ENCODE assay signal across 20 cellular contexts in genomic region chr2:29166237-29166630, GRCh38. TPM values are rescaled to one million over a fixed set of nuclear protein-coding genes. Genes with fewer than 3 reads are reported as not detected.
DNase-seq lines count a peak whose midpoint lies in the region; ATAC-seq, FAIRE-seq and TF ChIP-seq lines count a peak whose summit lies in the region.
"Had no signal": no experiment of that assay in that cellular context is flagged by ENCODE, and none has a peak within 500 bp of the region (broad histone marks: within the 10 kb centered on the region; RNA-seq: fewer than 3 reads in every experiment).

No MANE protein-coding gene starts in this region.

- H3K36me3 Mint-ChIP-seq in mesothelial cell of epicardium: peaks cover 27% of the 10 kb centered on the region

- no peaks in the 10 kb centered on the region for H3K79me2 ChIP-seq in endothelial cell of umbilical vein (ENCODE audit: control insufficient read depth, insufficient read depth, low read length)

- H3K9ac ChIP-seq in endothelial cell of umbilical vein (replicated peaks; ENCODE audit: extremely low read depth, insufficient read depth, low read length): no peak overlapping the region

- no peaks in the 10 kb centered on the region for H3K9me3 Mint-ChIP-seq in mesothelial cell of epicardium
- H3K9me3 Mint-ChIP-seq: activated B cell treated with CpG ODN at 0.5 μM for 24 hours; T-helper 1 cell treated with Interleukin-12 subunit alpha and Interleukin-12 subunit beta and Interleukin-4 antibody, amounts not matched to agents 30 μg/mL and 1 μg/mL, for 36 hours had no signal

- H3K27ac Mint-ChIP-seq in mesothelial cell of epicardium: no peak overlapping the region
- H3K27ac Mint-ChIP-seq: activated B cell treated with CpG ODN at 0.5 μM for 24 hours; T-helper 1 cell treated with Interleukin-12 subunit alpha and Interleukin-12 subunit beta and Interleukin-4 antibody, amounts not matched to agents 30 μg/mL and 1 μg/mL, for 36 hours had no signal

- FAIRE-seq in endothelial cell of umbilical vein (lab: Jason Lieb, UNC): peak; percentile 15
- FAIRE-seq: GM12891, HepG2 had no signal

- no peaks in the 10 kb centered on the region for H3K27me3 Mint-ChIP-seq in mesothelial cell of epicardium (ENCODE audit: low read depth)
- H3K27me3 Mint-ChIP-seq: activated B cell treated with CpG ODN at 0.5 μM for 24 hours had no signal

- POLR2A ChIA-PET in AG04450 (lab: Yijun Ruan, JAX) (no interaction called here), endothelial cell of umbilical vein (lab: Charles Lee) (no interaction called here)

- H4K20me1 ChIP-seq in endothelial cell of umbilical vein (replicated peaks; ENCODE audit: control insufficient read depth, extremely low read depth, insufficient read depth, low read length): no peaks in the 10 kb centered on the region

- BruUV-seq in endothelial cell of umbilical vein (replicated peaks; lab: Mats Ljungman, UMichigan): no TSS peak

- ATAC-seq in HG03439 (IDR thresholded peaks at IDR 0.05; ENCODE audit: unreplicated experiment): no peak

- in situ Hi-C loops in KBM-7 (cut with MboI; ENCODE audit: low pct_unique_long_range_greater_than_20kb, low sequenced_read_pairs): no loop called here

- H3K4me1 ChIP-seq in endothelial cell of umbilical vein (ENCODE audit: control insufficient read depth, extremely low read depth, insufficient read depth, low read length): no peaks in the 10 kb centered on the region
- H3K4me1 ChIP-seq: adrenal gland, vagina had no signal

- H3K27me3 ChIP-seq in AG04450 (ENCODE audit: control insufficient read depth, insufficient read depth, low read length) (no peaks in the 10 kb centered on the region), endothelial cell of umbilical vein (ENCODE audit: control insufficient read depth in 2 of 2, insufficient read depth in 2 of 2, low read length in 2 of 2) (no peaks in the 10 kb centered on the region)
- H3K27me3 ChIP-seq: adrenal gland, vagina had no signal

- no peaks in the 10 kb centered on the region for H3K9me1 ChIP-seq in endothelial cell of umbilical vein (replicated peaks; ENCODE audit: control insufficient read depth, extremely low read depth, insufficient read depth, low read length)

- H3K4me1 Mint-ChIP-seq in mesothelial cell of epicardium: peaks cover 8% of the 10 kb centered on the region

- CTCF ChIA-PET in AG04450 (lab: Charles Lee) (interaction anchor here (1.7 kb wide), 1 partner anchor 207 kb away, joined by 4 read pairs; no protein-coding TSS in a partner anchor), endothelial cell of umbilical vein (lab: Charles Lee) (no interaction called here)

- H3K9me3 ChIP-seq in AG04450 (ENCODE audit: control insufficient read depth, insufficient read depth, low read length) (no peaks in the 10 kb centered on the region), endothelial cell of umbilical vein (replicated peaks; ENCODE audit: control insufficient read depth, insufficient read depth, low read length) (no peaks in the 10 kb centered on the region)
- H3K9me3 ChIP-seq: adrenal gland, Caco-2, vagina had no signal

- no peak overlapping the region for H3K4me3 Mint-ChIP-seq in mesothelial cell of epicardium
- H3K4me3 Mint-ChIP-seq: activated B cell treated with CpG ODN at 0.5 μM for 24 hours; T-helper 1 cell treated with Interleukin-12 subunit alpha and Interleukin-12 subunit beta and Interleukin-4 antibody, amounts not matched to agents 30 μg/mL and 1 μg/mL, for 36 hours had no signal

- dilution Hi-C loops in endothelial cell of umbilical vein (cut with MboI; ENCODE audit: extremely low pct_ligation_motif_present, low sequenced_read_pairs): no loop called here

- H2AFZ ChIP-seq in endothelial cell of umbilical vein (ENCODE audit: low read depth, low read length): no peak overlapping the region

- no peak overlapping the region for H3K4me2 ChIP-seq in endothelial cell of umbilical vein (ENCODE audit: insufficient read depth, low read length)

- peak overlapping the region; percentile 54 for H3K27ac ChIP-seq in AG04450 (ENCODE audit: low read depth, low read length)
- no peak overlapping the region for H3K27ac ChIP-seq in endothelial cell of umbilical vein (ENCODE audit: insufficient read depth, low read depth, low read length)
- H3K27ac ChIP-seq: adrenal gland, vagina had no signal

- intact Hi-C loops in endothelial cell of umbilical vein (cut with micrococcal nuclease): no loop called here

- no peak for TF ChIP-seq POLR2A in endothelial cell of umbilical vein (IDR thresholded peaks at IDR 0.05; ENCODE audit: low read depth, low read length)

- TF ChIP-seq CTCF in AG04450 (IDR thresholded peaks at IDR 0.05; ENCODE audit: low read depth, low read length): no peak
- TF ChIP-seq CTCF in endothelial cell of umbilical vein (IDR thresholded peaks at IDR 0.05; ENCODE audit: extremely low read depth in 1 of 2, insufficient read depth in 1 of 2, low read depth in 1 of 2, low read length in 2 of 2): no peak
- TF ChIP-seq CTCF in mesothelial cell of epicardium (IDR thresholded peaks at IDR 0.05; ENCODE audit: unreplicated experiment): no peak

- peaks cover 0 to 2% of the 10 kb centered on the region in 2 experiments for H3K36me3 ChIP-seq in endothelial cell of umbilical vein (ENCODE audit: control insufficient read depth in 2 of 2, extremely low read depth in 1 of 2, insufficient read depth in 2 of 2, low read length in 2 of 2)
- H3K36me3 ChIP-seq: adrenal gland had no signal

- no peak for DNase-seq in AG04450 (ENCODE audit: low read depth, low spot score)
- DNase-seq in KBM-7: peak; percentile 3
- DNase-seq in endothelial cell of umbilical vein (ENCODE audit: low read depth, low spot score): no peak
- peak; percentile 52 for DNase-seq in kidney tubule cell (ENCODE audit: low spot score)
- DNase-seq in mesothelial cell of epicardium (ENCODE audit: low spot score in 2 of 2, unreplicated experiment in 2 of 2): no peak
- DNase-seq in A172 (ENCODE audit: low spot score): no peak
- no peak for DNase-seq in D341Med (ENCODE audit: low spot score)
- DNase-seq: activated B cell treated with CpG ODN at 0.5 μM for 24 hours; adrenal gland; GDM1; kidney; NCI-H510A; SHP77; stimulated activated CD4-positive, alpha-beta T cell treated with anti-CD3 and anti-CD28 coated beads, Interleukin-4, amount 100 ng/mL, for 1 hour had no signal

- H3K4me3 ChIP-seq in AG04450 (ENCODE audit: low read depth, low read length): no peak overlapping the region
- no peak overlapping the region for H3K4me3 ChIP-seq in endothelial cell of umbilical vein (replicated peaks in 1 of 3; ENCODE audit: insufficient read depth in 1 of 3, low read depth in 1 of 3, low read length in 3 of 3)
- H3K4me3 ChIP-seq: adrenal gland, vagina had no signal

TF ChIP-seq in endothelial cell of umbilical vein, 7 proteins besides CTCF, POLR2A, EP300 and RAD21:
- no peak for TF ChIP-seq JUN (IDR thresholded peaks at IDR 0.05; ENCODE audit: borderline replicate concordance, insufficient read depth, insufficient read length, low read depth)
- TF ChIP-seq MAX (IDR thresholded peaks at IDR 0.05; ENCODE audit: insufficient read depth, insufficient read length): no peak
- no peak for TF ChIP-seq GATA2 (IDR thresholded peaks at IDR 0.05; ENCODE audit: insufficient read depth, insufficient read length, low read depth, low read length)
- no peak for TF ChIP-seq POLR2AphosphoS5 (IDR thresholded peaks at IDR 0.05; ENCODE audit: insufficient read depth, low read depth, low read length)
- no peak for TF ChIP-seq EZH2 (IDR thresholded peaks at IDR 0.05; ENCODE audit: borderline replicate concordance, low read depth, low read length, severe bottlenecking)
- TF ChIP-seq FOS (IDR thresholded peaks at IDR 0.05; ENCODE audit: borderline replicate concordance, insufficient read depth, low read length): no peak
- TF ChIP-seq MYC (IDR thresholded peaks at IDR 0.05; ENCODE audit: low read depth, low read length): no peak

RNA-seq across cellular contexts. Expression of gene CLIP4, which starts 51.0 kb away (rescaled TPM):
- 54.7 and 71.4 TPM in 2 replicates for polyA plus RNA-seq in AG04450 (2011; rRNA removed)
- polyA minus RNA-seq in AG04450 (2011; rRNA and poly(A)+ RNA removed): 75.3 and 94.3 TPM in 2 replicates
- total RNA-seq in endothelial cell of umbilical vein: 21.7 and 24.0 TPM in 2 replicates
- polyA plus RNA-seq in endothelial cell of umbilical vein: 6.7 and 9.2 TPM in 2 replicates
- 7.4 and 10.8 TPM in 2 replicates for polyA plus RNA-seq in endothelial cell of umbilical vein (2011; cell fraction: cytosol; rRNA removed)
- 37.7 and 50.7 TPM in 2 replicates for polyA plus RNA-seq in endothelial cell of umbilical vein (2011; cell fraction: nucleus; rRNA removed)
- polyA plus RNA-seq in endothelial cell of umbilical vein (2012): 17.4 and 20.8 TPM in 2 replicates
- polyA minus RNA-seq in endothelial cell of umbilical vein: 31.2 and 34.1 TPM in 2 replicates
- 9.2 TPM for polyA minus RNA-seq in endothelial cell of umbilical vein (2011; cell fraction: cytosol; rRNA and poly(A)+ RNA removed)
- 54.2 and 74.1 TPM in 2 replicates for polyA minus RNA-seq in endothelial cell of umbilical vein (2011; cell fraction: nucleus; rRNA and poly(A)+ RNA removed)
- 28.7 to 31.7 TPM (median 28.8 TPM) in 3 replicates for total RNA-seq in mesothelial cell of epicardium
- 26.9 and 40.2 TPM in 2 replicates for total RNA-seq in A172 (2014; rRNA removed; shearing (Covaris generic))

Comparison
In these comparisons a context has a peak if more than half of its experiments do, and no peak if none do; other contexts are left out.
1. DNase-seq: peak in KBM-7 (single experiment) and kidney tubule cell (single experiment); none in AG04450 (single experiment), endothelial cell of umbilical vein (single experiment), mesothelial cell of epicardium (0 of 2), A172 (single experiment) and D341Med (single experiment).